Comparison of ENCODE assay signal across 19 cellular contexts in genomic region chr19:10211691-10212090, GRCh38. TPM values are rescaled to one million over a fixed set of nuclear protein-coding genes. Genes with fewer than 3 reads are reported as not detected.
DNase-seq lines count a peak whose midpoint lies in the region; ATAC-seq, FAIRE-seq and TF ChIP-seq lines count a peak whose summit lies in the region.
"Had no signal": no experiment of that assay in that cellular context is flagged by ENCODE, and none has a peak within 500 bp of the region (broad histone marks: within the 10 kb centered on the region; RNA-seq: fewer than 3 reads in every experiment).

No MANE protein-coding gene starts in this region.

- H3K4me1 Mint-ChIP-seq in WTC11 (no peaks in the 10 kb centered on the region), nephron progenitor cell (no peaks in the 10 kb centered on the region)
- H3K4me1 Mint-ChIP-seq in activated CD8-positive, alpha-beta T cell treated with anti-CD3 and anti-CD28 coated beads for 36 hours (ENCODE audit: low read depth) = no peaks in the 10 kb centered on the region
- H3K4me1 Mint-ChIP-seq: CD4-positive, CD25-positive, alpha-beta regulatory T cell had no signal

- no peaks in the 10 kb centered on the region for H3K27me3 ChIP-seq in sigmoid colon

- no peaks in the 10 kb centered on the region for H3K36me3 ChIP-seq in sigmoid colon
- H3K36me3 ChIP-seq: HAP-1 had no signal

- DNase-seq in ELF-1 (ENCODE audit: low read depth, low spot score) (peak; percentile 55), WTC11 (ENCODE audit: low spot score) (no peak), nephron progenitor cell (no peak), HTR-8/SVneo (ENCODE audit: insufficient read length, low spot score) (no peak), sigmoid colon (no peak)
- DNase-seq in activated CD8-positive, alpha-beta T cell treated with anti-CD3 and anti-CD28 coated beads for 36 hours = no peak
- DNase-seq: Caco-2; CD4-positive, CD25-positive, alpha-beta regulatory T cell; CD8-positive, alpha-beta T cell; DMS153; DND-41; GDM1; HFFc6 had no signal

- POLR2A ChIA-PET in WTC11 (lab: Charles Lee) = no interaction called here
- POLR2A ChIA-PET in activated CD8-positive, alpha-beta T cell treated with anti-CD3 and anti-CD28 coated beads for 36 hours (lab: Charles Lee) = interaction anchor here (0.6 kb wide), 2 partner anchors 85 to 92 kb away, joined by 3 read pairs; partner anchors contain the start of gene EIF3G

- FAIRE-seq in HTR-8/SVneo (lab: Jason Lieb, UNC) = no peak
- FAIRE-seq: GM12878, GM19239 had no signal

- no peaks in the 10 kb centered on the region; the same call in 1 of the 2 replicates for H3K36me3 Mint-ChIP-seq in WTC11
- H3K36me3 Mint-ChIP-seq in nephron progenitor cell (ENCODE audit: low read depth) = no peaks in the 10 kb centered on the region
- H3K36me3 Mint-ChIP-seq in activated CD8-positive, alpha-beta T cell treated with anti-CD3 and anti-CD28 coated beads for 36 hours (ENCODE audit: low read depth) = peaks cover 2% of the 10 kb centered on the region
- H3K36me3 Mint-ChIP-seq: CD8-positive, alpha-beta T cell had no signal

- TF ChIP-seq CTCF in WTC11 (IDR thresholded peaks at IDR 0.05) = no peak
- no peak for TF ChIP-seq CTCF in nephron progenitor cell (IDR thresholded peaks at IDR 0.05)
- no peak for TF ChIP-seq CTCF in sigmoid colon (IDR thresholded peaks at IDR 0.05)
- no peak for TF ChIP-seq CTCF in activated CD8-positive, alpha-beta T cell treated with anti-CD3 and anti-CD28 coated beads for 36 hours (IDR thresholded peaks at IDR 0.05)

- intact Hi-C loops in sigmoid colon (cut with DNase I) = no loop called here
- intact Hi-C loops in activated CD8-positive, alpha-beta T cell treated with anti-CD3 and anti-CD28 coated beads for 36 hours (cut with micrococcal nuclease) = no loop called here

- no peak for TF ChIP-seq EP300 in sigmoid colon (IDR thresholded peaks at IDR 0.05)

- H3K9me3 Mint-ChIP-seq in WTC11 (peaks cover 10% of the 10 kb centered on the region), nephron progenitor cell (peaks cover 4% of the 10 kb centered on the region)
- peaks cover 5% of the 10 kb centered on the region for H3K9me3 Mint-ChIP-seq in activated CD8-positive, alpha-beta T cell treated with anti-CD3 and anti-CD28 coated beads for 36 hours
- H3K9me3 Mint-ChIP-seq: HFFc6 had no signal

- H3K27ac ChIP-seq in sigmoid colon = no peak overlapping the region
- H3K27ac ChIP-seq: C4-2B had no signal

- H3K27me3 Mint-ChIP-seq in WTC11 (ENCODE audit: low read depth) (no peaks in the 10 kb centered on the region; the same call in 1 of the 2 replicates), nephron progenitor cell (ENCODE audit: low read depth, poor library complexity) (peaks cover 5% of the 10 kb centered on the region)
- H3K27me3 Mint-ChIP-seq in activated CD8-positive, alpha-beta T cell treated with anti-CD3 and anti-CD28 coated beads for 36 hours = no peaks in the 10 kb centered on the region
- H3K27me3 Mint-ChIP-seq: CD4-positive, CD25-positive, alpha-beta regulatory T cell had no signal

- ATAC-seq in WTC11 = no peak
- ATAC-seq in activated CD8-positive, alpha-beta T cell treated with anti-CD3 and anti-CD28 coated beads for 36 hours = no peak
- ATAC-seq: CD8-positive, alpha-beta T cell; GM12878; GM23338 had no signal

- no peak overlapping the region for H3K4me3 ChIP-seq in sigmoid colon
- H3K4me3 ChIP-seq: GM12878, GM23338, HAP-1 had no signal

- no peaks in the 10 kb centered on the region for H3K9me3 ChIP-seq in sigmoid colon
- H3K9me3 ChIP-seq: HAP-1 had no signal

- H3K4me3 Mint-ChIP-seq in WTC11 (no peak overlapping the region), nephron progenitor cell (no peak overlapping the region)
- no peak overlapping the region for H3K4me3 Mint-ChIP-seq in activated CD8-positive, alpha-beta T cell treated with anti-CD3 and anti-CD28 coated beads for 36 hours
- H3K4me3 Mint-ChIP-seq: CD4-positive, CD25-positive, alpha-beta regulatory T cell; CD8-positive, alpha-beta T cell; GM23338; HFFc6 had no signal

- H3K4me1 ChIP-seq in sigmoid colon = no peaks in the 10 kb centered on the region
- H3K4me1 ChIP-seq: Caco-2 had no signal

- TF ChIP-seq POLR2A in sigmoid colon (IDR thresholded peaks at IDR 0.05) = no peak

- 82 to 90% methylated on average over 6 of the region's 6 CpGs for WGBS in sigmoid colon, 2 donors

- H3K27ac Mint-ChIP-seq in WTC11 = no peak overlapping the region
- peak overlapping the region; percentile 19 for H3K27ac Mint-ChIP-seq in nephron progenitor cell
- no peak overlapping the region for H3K27ac Mint-ChIP-seq in activated CD8-positive, alpha-beta T cell treated with anti-CD3 and anti-CD28 coated beads for 36 hours
- H3K27ac Mint-ChIP-seq: CD4-positive, CD25-positive, alpha-beta regulatory T cell; CD8-positive, alpha-beta T cell; GM23338; HFFc6 had no signal

- CTCF ChIA-PET in WTC11 (lab: Charles Lee) = interaction anchor here (1.2 kb wide), 1 partner anchor 17 kb away, joined by 6 read pairs; no protein-coding TSS in a partner anchor
- CTCF ChIA-PET in activated CD8-positive, alpha-beta T cell treated with anti-CD3 and anti-CD28 coated beads for 36 hours (lab: Charles Lee) = interaction anchor here (0.7 to 1.4 kb wide), 2 partner anchors 8 to 168 kb away, joined by 3 read pairs; no protein-coding TSS in a partner anchor

TF ChIP-seq in WTC11, 78 proteins besides CTCF, POLR2A, EP300 and RAD21:
- TF ChIP-seq IRF1 (CRISPR knock-in tag; IDR thresholded peaks at IDR 0.05) = no peak
- TF ChIP-seq ZNF121 (CRISPR knock-in tag; IDR thresholded peaks at IDR 0.05) = peak; percentile 17; the same call in 1 of the 2 replicates

RNA-seq across cellular contexts. Expression of gene DNMT1, which starts 16.9 kb away (rescaled TPM):
- 174 to 210 TPM (median 191 TPM) in 3 replicates for total RNA-seq in WTC11 (2021)
- 10 to 100 TPM; 22.1 to 47.6 (median 34.9) TPM for total RNA-seq in sigmoid colon
- polyA plus RNA-seq in sigmoid colon = 10 to 100 TPM; 12.0 to 47.9 (median 13.6) TPM
- total RNA-seq in activated CD8-positive, alpha-beta T cell treated with anti-CD3 and anti-CD28 coated beads for 36 hours = 100 to 1,000 TPM; 372 to 379 TPM

RNA-seq across cellular contexts. Expression of gene S1PR2, which starts 19.4 kb away (rescaled TPM):
- 12.9 to 13.6 TPM (median 13.2 TPM) in 3 replicates for total RNA-seq in WTC11 (2021)
- total RNA-seq in sigmoid colon = 10 to 100 TPM in 3 of 4 donors, 1 to 10 TPM in 1; 7.1 to 13.0 (median 10.6) TPM
- polyA plus RNA-seq in sigmoid colon = 1 to 10 TPM; 1.2 to 3.6 (median 3.5) TPM
- total RNA-seq in activated CD8-positive, alpha-beta T cell treated with anti-CD3 and anti-CD28 coated beads for 36 hours = 1 to 10 TPM; 6.3 to 6.6 TPM

RNA-seq across cellular contexts. Expression of gene MRPL4, which starts 40.3 kb away (rescaled TPM):
- total RNA-seq in WTC11 (2021) = 109 to 112 TPM (median 110 TPM) in 3 replicates
- total RNA-seq in sigmoid colon = 10 to 100 TPM; 37.9 to 68.9 (median 62.8) TPM
- 10 to 100 TPM; 45.1 to 85.2 (median 51.1) TPM for polyA plus RNA-seq in sigmoid colon
- 100 to 1,000 TPM; 151 to 153 TPM for total RNA-seq in activated CD8-positive, alpha-beta T cell treated with anti-CD3 and anti-CD28 coated beads for 36 hours

RNA-seq across cellular contexts. Expression of gene ICAM1, which starts 59.2 kb away (rescaled TPM):
- total RNA-seq in WTC11 (2021) = 3.8 to 5.4 TPM (median 4.8 TPM) in 3 replicates
- total RNA-seq in sigmoid colon = 10 to 100 TPM; 11.0 to 33.1 (median 13.5) TPM
- 10 to 100 TPM in 2 of 3 donors, 1 to 10 TPM in 1; 5.4 to 27.0 (median 15.7) TPM for polyA plus RNA-seq in sigmoid colon
- total RNA-seq in activated CD8-positive, alpha-beta T cell treated with anti-CD3 and anti-CD28 coated beads for 36 hours = 10 to 100 TPM; 35.5 to 37.2 TPM
- total RNA-seq: A172 had no signal
